In the genomic region with DNA sequence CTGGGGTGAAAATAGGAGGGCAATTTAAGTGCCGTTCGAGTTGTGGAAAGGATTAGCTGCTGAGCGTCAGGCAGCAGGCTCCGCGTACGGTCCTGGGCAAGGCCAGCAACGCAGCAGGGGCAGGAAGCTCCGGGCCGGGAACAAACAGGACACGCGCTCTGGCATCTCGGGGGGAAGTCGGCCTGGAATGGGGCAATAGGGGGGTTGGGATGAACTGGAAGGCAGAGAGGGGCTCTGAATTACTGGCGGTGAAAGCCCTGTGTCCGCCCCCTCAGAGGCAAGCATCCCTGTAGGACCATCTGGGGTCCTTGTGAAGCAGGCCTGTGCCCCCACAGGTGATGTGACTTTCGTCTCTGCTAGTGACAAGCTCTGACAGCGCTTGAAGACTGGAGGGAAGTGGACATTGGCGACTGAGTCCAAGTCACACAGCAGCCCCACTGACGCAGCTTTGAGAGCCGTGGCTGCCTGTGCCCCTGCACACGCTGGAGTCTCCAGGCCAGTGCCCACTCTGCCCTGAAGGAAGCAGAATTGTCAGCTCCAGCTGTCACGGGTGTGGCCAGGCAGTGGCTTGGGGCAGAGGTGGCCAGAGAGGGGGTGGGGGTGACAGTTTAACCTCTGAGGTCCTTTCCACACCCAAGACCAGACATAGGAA, we compare ENCODE assay signal across 20 cellular contexts. TPM values are rescaled to one million over a fixed set of nuclear protein-coding genes. Genes with fewer than 3 reads are reported as not detected.
A peak's percentile ranks its signal among the peaks of the same experiment; 100 is the strongest.
DNase-seq lines count a peak whose midpoint lies in the region; ATAC-seq and TF ChIP-seq lines count a peak whose summit lies in the region.
"Had no signal": no experiment of that assay in that cellular context is flagged by ENCODE, and none has a peak within 500 bp of the region (broad histone marks: within the 10 kb centered on the region; RNA-seq: fewer than 3 reads in every experiment).

No MANE protein-coding gene starts in this region.

- H3K27me3 Mint-ChIP-seq in activated T-cell treated with anti-CD3 and anti-CD28 coated beads, Interleukin-2, amount 50 U/mL, for 24 hours: peaks cover 19% of the 10 kb centered on the region
- H3K27me3 Mint-ChIP-seq in activated T-cell treated with anti-CD3 and anti-CD28 coated beads, Interleukin-2, amount 50 U/mL, for 72 hours (ENCODE audit: low read depth): peaks cover 29% of the 10 kb centered on the region
- H3K27me3 Mint-ChIP-seq in effector memory CD8-positive, alpha-beta T cell: peaks cover 27 to 34% of the 10 kb centered on the region in 2 donors
- H3K27me3 Mint-ChIP-seq in nephron progenitor cell (ENCODE audit: low read depth, poor library complexity): peaks cover 64% of the 10 kb centered on the region

- H3K9me3 ChIP-seq in sigmoid colon: no peaks in the 10 kb centered on the region
- H3K9me3 ChIP-seq: A549 had no signal

- H3K27ac ChIP-seq in sigmoid colon: no peak overlapping the region
- H3K27ac ChIP-seq: A549 had no signal

- no peak overlapping the region for H3K27ac Mint-ChIP-seq in activated T-cell treated with anti-CD3 and anti-CD28 coated beads, Interleukin-2, amount 50 U/mL, for 24 hours
- no peak overlapping the region for H3K27ac Mint-ChIP-seq in activated T-cell treated with anti-CD3 and anti-CD28 coated beads, Interleukin-2, amount 50 U/mL, for 72 hours
- peak overlapping the region; percentile 38 to 64 for H3K27ac Mint-ChIP-seq in effector memory CD8-positive, alpha-beta T cell
- H3K27ac Mint-ChIP-seq in nephron progenitor cell: no peak overlapping the region
- H3K27ac Mint-ChIP-seq: CD4-positive, CD25-positive, alpha-beta regulatory T cell had no signal

- peaks cover 10% of the 10 kb centered on the region for H3K4me1 Mint-ChIP-seq in activated T-cell treated with anti-CD3 and anti-CD28 coated beads, Interleukin-2, amount 50 U/mL, for 24 hours (ENCODE audit: low read depth)
- H3K4me1 Mint-ChIP-seq in activated T-cell treated with anti-CD3 and anti-CD28 coated beads, Interleukin-2, amount 50 U/mL, for 72 hours (ENCODE audit: low read depth): no peaks in the 10 kb centered on the region
- peaks cover 12 to 13% of the 10 kb centered on the region in 2 donors for H3K4me1 Mint-ChIP-seq in effector memory CD8-positive, alpha-beta T cell (ENCODE audit: low read depth in 2 of 2)
- peaks cover 30% of the 10 kb centered on the region for H3K4me1 Mint-ChIP-seq in nephron progenitor cell

- peak; percentile 22 for DNase-seq in activated T-cell treated with anti-CD3 and anti-CD28 coated beads, Interleukin-2, amount 50 U/mL, for 24 hours
- no peak for DNase-seq in activated T-cell treated with anti-CD3 and anti-CD28 coated beads, Interleukin-2, amount 50 U/mL, for 72 hours
- DNase-seq in GM03348 (ENCODE audit: low spot score) (peak; percentile 3), sigmoid colon (peak; percentile 21), nephron progenitor cell (no peak)
- no peak for DNase-seq in effector memory CD8-positive, alpha-beta T cell
- DNase-seq: AML-193; Calu3; CD4-positive, CD25-positive, alpha-beta regulatory T cell; Karpas-422; MM.1S; NCI-H1105 treated with DMSO at 0.1 percent for 48 hours; NCI-H187 treated with DMSO at 0.1 percent for 48 hours; NCI-H2171; NCI-H446 treated with DMSO at 0.1 percent for 48 hours; NCI-H82 had no signal

- no peaks in the 10 kb centered on the region for H3K36me3 Mint-ChIP-seq in activated T-cell treated with anti-CD3 and anti-CD28 coated beads, Interleukin-2, amount 50 U/mL, for 24 hours (ENCODE audit: low read depth)
- no peaks in the 10 kb centered on the region for H3K36me3 Mint-ChIP-seq in activated T-cell treated with anti-CD3 and anti-CD28 coated beads, Interleukin-2, amount 50 U/mL, for 72 hours (ENCODE audit: insufficient read depth in 2 of 2)
- H3K36me3 Mint-ChIP-seq in effector memory CD8-positive, alpha-beta T cell (ENCODE audit: insufficient read depth): peaks cover 11% of the 10 kb centered on the region
- no peaks in the 10 kb centered on the region for H3K36me3 Mint-ChIP-seq in nephron progenitor cell (ENCODE audit: low read depth)
- H3K36me3 Mint-ChIP-seq: CD4-positive, CD25-positive, alpha-beta regulatory T cell had no signal

- TF ChIP-seq EP300 in sigmoid colon (IDR thresholded peaks at IDR 0.05): no peak

- H3K36me3 ChIP-seq in sigmoid colon: no peaks in the 10 kb centered on the region

- no peak overlapping the region for H3K4me3 ChIP-seq in sigmoid colon
- H3K4me3 ChIP-seq: A549 had no signal

- no peak for ATAC-seq in activated T-cell treated with anti-CD3 and anti-CD28 coated beads, Interleukin-2, amount 50 U/mL, for 72 hours (replicated peaks in 1 of 2)
- ATAC-seq in effector memory CD8-positive, alpha-beta T cell (replicated peaks): no peak
- no peak for ATAC-seq in HG03439 (IDR thresholded peaks at IDR 0.05; ENCODE audit: unreplicated experiment)
- ATAC-seq: A549, Right ventricle myocardium inferior had no signal

- no peaks in the 10 kb centered on the region for H3K4me1 ChIP-seq in sigmoid colon
- H3K4me1 ChIP-seq: A549 had no signal

- no peaks in the 10 kb centered on the region for H3K9me3 Mint-ChIP-seq in activated T-cell treated with anti-CD3 and anti-CD28 coated beads, Interleukin-2, amount 50 U/mL, for 24 hours
- H3K9me3 Mint-ChIP-seq in activated T-cell treated with anti-CD3 and anti-CD28 coated beads, Interleukin-2, amount 50 U/mL, for 72 hours: no peaks in the 10 kb centered on the region
- H3K9me3 Mint-ChIP-seq in effector memory CD8-positive, alpha-beta T cell: peaks cover 0 to 1% of the 10 kb centered on the region in 2 donors
- peaks cover 17% of the 10 kb centered on the region for H3K9me3 Mint-ChIP-seq in nephron progenitor cell

- intact Hi-C loops in sigmoid colon (cut with DNase I): no loop called here

- TF ChIP-seq CTCF in sigmoid colon (IDR thresholded peaks at IDR 0.05): no peak
- no peak for TF ChIP-seq CTCF in nephron progenitor cell (IDR thresholded peaks at IDR 0.05)

- H3K4me3 Mint-ChIP-seq in activated T-cell treated with anti-CD3 and anti-CD28 coated beads, Interleukin-2, amount 50 U/mL, for 24 hours: no peak overlapping the region
- no peak overlapping the region for H3K4me3 Mint-ChIP-seq in activated T-cell treated with anti-CD3 and anti-CD28 coated beads, Interleukin-2, amount 50 U/mL, for 72 hours
- H3K4me3 Mint-ChIP-seq in effector memory CD8-positive, alpha-beta T cell: peak overlapping the region in 1 of 2 donors; percentile 5
- no peak overlapping the region for H3K4me3 Mint-ChIP-seq in nephron progenitor cell
- H3K4me3 Mint-ChIP-seq: CD4-positive, CD25-positive, alpha-beta regulatory T cell had no signal

- peaks cover 0 to 77% (median 37%) of the 10 kb centered on the region in 3 donors for H3K27me3 ChIP-seq in sigmoid colon

- whole genome bisulfite sequencing in sigmoid colon, 2 donors: 63 to 73% methylated on average over 22 of the region's 22 CpGs

- TF ChIP-seq POLR2A in sigmoid colon (IDR thresholded peaks at IDR 0.05): no peak

RNA-seq across cellular contexts. Expression of gene GPR35, which starts 22.3 kb away (rescaled TPM):
- 10 to 100 TPM; 48.2 to 50.7 TPM for total RNA-seq in activated T-cell treated with anti-CD3 and anti-CD28 coated beads, Interleukin-2, amount 50 U/mL, for 72 hours
- 1 to 10 TPM; 1.3 to 7.8 (median 3.5) TPM for total RNA-seq in sigmoid colon
- polyA plus RNA-seq in sigmoid colon: 10 to 100 TPM; 28.2 to 76.6 (median 33.0) TPM

RNA-seq across cellular contexts. Expression of gene AQP12B, which starts 35.1 kb away (rescaled TPM):
- total RNA-seq in activated T-cell treated with anti-CD3 and anti-CD28 coated beads, Interleukin-2, amount 50 U/mL, for 72 hours: not detected
- not detected for total RNA-seq in sigmoid colon
- 1 to 10 TPM in 2 of 3 donors, not detected in 1; 1.2 to 5.5 TPM for polyA plus RNA-seq in sigmoid colon
- total RNA-seq: Calu3; CD4-positive, CD25-positive, alpha-beta regulatory T cell; Daoy; Right ventricle myocardium inferior had no signal
- polyA plus RNA-seq: A549; CD4-positive, CD25-positive, alpha-beta regulatory T cell had no signal

RNA-seq across cellular contexts. Expression of gene AQP12A, which starts 44.0 kb away (rescaled TPM):
- not detected for total RNA-seq in activated T-cell treated with anti-CD3 and anti-CD28 coated beads, Interleukin-2, amount 50 U/mL, for 72 hours
- total RNA-seq in sigmoid colon: not detected
- polyA plus RNA-seq in sigmoid colon: 1 to 10 TPM in 2 of 3 donors, not detected in 1; 3.0 to 7.4 TPM
- total RNA-seq: Calu3; CD4-positive, CD25-positive, alpha-beta regulatory T cell; Daoy; Right ventricle myocardium inferior had no signal
- polyA plus RNA-seq: A549; CD4-positive, CD25-positive, alpha-beta regulatory T cell had no signal

Comparison
In these comparisons a context has a peak if more than half of its experiments do, and no peak if none do; other contexts are left out.
1. DNase-seq: peak in activated T-cell treated with anti-CD3 and anti-CD28 coated beads, Interleukin-2, amount 50 U/mL, for 24 hours (single experiment), GM03348 (single experiment) and sigmoid colon (single experiment); none in activated T-cell treated with anti-CD3 and anti-CD28 coated beads, Interleukin-2, amount 50 U/mL, for 72 hours (0 of 2), effector memory CD8-positive, alpha-beta T cell (0 of 3) and nephron progenitor cell (single experiment).
2. H3K27ac Mint-ChIP-seq: peak in effector memory CD8-positive, alpha-beta T cell (2 of 2); none in activated T-cell treated with anti-CD3 and anti-CD28 coated beads, Interleukin-2, amount 50 U/mL, for 24 hours (single experiment), activated T-cell treated with anti-CD3 and anti-CD28 coated beads, Interleukin-2, amount 50 U/mL, for 72 hours (single experiment) and nephron progenitor cell (single experiment).
3. RNA of gene GPR35, which starts 22.3 kb away (total RNA-seq): 48.2 to 50.7 TPM in activated T-cell treated with anti-CD3 and anti-CD28 coated beads, Interleukin-2, amount 50 U/mL, for 72 hours; 1.3 to 7.8 TPM in sigmoid colon; every median in the first group is over 4 times any median in the second.